ENCODE assay signal across 8 cellular contexts in genomic region chr9:134443169-134444039, GRCh38.
DNase-seq lines count a peak whose midpoint lies in the region; ATAC-seq and TF ChIP-seq lines count a peak whose summit lies in the region.

No MANE protein-coding gene starts in this region.

- H3K36me3 ChIP-seq in effector memory CD4-positive, alpha-beta T cell (ENCODE audit: control insufficient read depth, insufficient read depth, low read length) = no peaks in the 10 kb centered on the region

- DNase-seq in AG09319 (ENCODE audit: extremely low read depth, low read depth) = peak; percentile 75
- DNase-seq in NOMO-1 treated with DMSO at 0.1 percent for 48 hours (lab: John Stamatoyannopoulos, UW; ENCODE audit: unreplicated experiment) = peak; percentile 86
- DNase-seq in activated CD8-positive, alpha-beta memory T cell treated with anti-CD3 and anti-CD28 coated beads for 48 hours (ENCODE audit: low read depth in 2 of 3, low spot score in 2 of 3) = peak; percentile 66 to 77 (median 71)
- DNase-seq in effector memory CD4-positive, alpha-beta T cell = peak; percentile 78 to 85 (median 80)
- DNase-seq in mesenteric fat pad (ENCODE audit: low spot score) = peak; percentile 95
- DNase-seq in stimulated activated CD8-positive, alpha-beta memory T cell treated with anti-CD3 and anti-CD28 coated beads, Interleukin-15, amount 100 ng/mL, for 24 hours (ENCODE audit: low read depth) = peak; percentile 61

- ATAC-seq in GM18907 (IDR thresholded peaks at IDR 0.05; ENCODE audit: unreplicated experiment) (peak; percentile 71), HG03571 (IDR thresholded peaks at IDR 0.05; ENCODE audit: unreplicated experiment) (peak; percentile 70)

- peaks cover 13% of the 10 kb centered on the region for H3K4me1 ChIP-seq in effector memory CD4-positive, alpha-beta T cell (ENCODE audit: control insufficient read depth, insufficient read depth, low read length, poor library complexity, severe bottlenecking)

- TF ChIP-seq CTCF in AG09319 (IDR thresholded peaks at IDR 0.05; ENCODE audit: low read depth, low read length) = peak; percentile 98

- H3K4me3 ChIP-seq in effector memory CD4-positive, alpha-beta T cell (ENCODE audit: insufficient read depth, low read depth, low read length, poor library complexity, severe bottlenecking) = no peak overlapping the region

- H3K27me3 ChIP-seq in effector memory CD4-positive, alpha-beta T cell (replicated peaks; ENCODE audit: control insufficient read depth, insufficient read depth, low read length, poor library complexity, severe bottlenecking) = no peaks in the 10 kb centered on the region

- no peaks in the 10 kb centered on the region for H3K9me3 ChIP-seq in effector memory CD4-positive, alpha-beta T cell (ENCODE audit: control insufficient read depth, low read length)

- H3K27ac ChIP-seq in effector memory CD4-positive, alpha-beta T cell (ENCODE audit: insufficient read depth, low read length, poor library complexity, severe bottlenecking) = no peak overlapping the region
